In the genomic region with DNA sequence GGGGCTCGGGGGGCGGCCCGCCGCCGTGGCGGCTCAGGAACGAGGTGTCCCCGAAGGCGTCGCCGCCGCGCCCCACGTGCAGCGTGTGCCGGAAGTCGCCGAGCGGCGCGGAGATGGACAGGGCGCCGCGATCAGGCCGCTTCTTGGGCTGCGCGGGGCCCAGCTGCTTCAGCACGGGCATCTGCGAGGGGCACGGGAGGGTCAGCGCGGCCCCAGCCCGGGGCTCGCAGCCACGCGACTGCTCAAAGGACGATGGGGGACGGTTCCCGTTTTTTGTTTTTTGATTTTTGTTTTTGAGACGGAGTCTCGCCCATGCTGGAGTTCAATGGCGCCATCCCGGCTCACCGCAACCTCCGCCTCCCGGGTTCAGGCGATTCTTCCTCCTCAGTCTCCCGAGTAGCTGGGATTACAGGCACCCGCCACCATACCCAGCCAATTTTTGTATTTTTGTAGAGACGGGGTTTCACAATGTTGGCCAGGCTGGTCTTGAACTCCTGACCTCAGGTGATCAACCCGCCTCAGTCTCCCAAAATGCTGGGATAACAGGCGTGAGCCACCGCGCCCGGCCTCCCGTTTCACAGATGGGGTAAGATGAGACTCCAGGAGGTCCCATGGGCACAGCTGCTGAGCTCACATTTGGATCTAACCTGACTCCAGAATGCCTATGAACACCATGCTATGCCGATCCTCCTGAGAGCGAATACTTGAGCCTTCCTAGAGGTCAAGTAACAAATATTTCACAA, we compare ENCODE assay signal across 7 cellular contexts. TPM values are rescaled to one million over a fixed set of nuclear protein-coding genes. Genes with fewer than 3 reads are reported as not detected.
DNase-seq lines count a peak whose midpoint lies in the region; ATAC-seq lines count a peak whose summit lies in the region.
"Had no signal": no experiment of that assay in that cellular context is flagged by ENCODE, and none has a peak within 500 bp of the region (broad histone marks: within the 10 kb centered on the region; RNA-seq: fewer than 3 reads in every experiment).

No MANE protein-coding gene starts in this region.

- DNase-seq in D341Med (ENCODE audit: low spot score): peak; percentile 45
- no peak for DNase-seq in natural killer cell treated with Interleukin-12 subunit alpha and Interleukin-12 subunit beta and Interleukin-15 and Interleukin-18, amount 100 ng/mL, for 72 hours (ENCODE audit: low spot score)
- no peak for DNase-seq in putamen (ENCODE audit: low spot score)
- DNase-seq in activated gamma-delta T cell treated with Interleukin-2 at 50 U/mL for 16 hours: no peak

- no peaks in the 10 kb centered on the region for H3K9me3 Mint-ChIP-seq in activated naive CD8-positive, alpha-beta T cell (ENCODE audit: low read depth)
- H3K9me3 Mint-ChIP-seq in natural killer cell treated with Interleukin-12 subunit alpha and Interleukin-12 subunit beta and Interleukin-15 and Interleukin-18, amount 100 ng/mL, for 72 hours: no peaks in the 10 kb centered on the region

- H3K4me3 Mint-ChIP-seq in activated naive CD8-positive, alpha-beta T cell: peak overlapping the region; percentile 57
- peak overlapping the region; percentile 63 for H3K4me3 Mint-ChIP-seq in natural killer cell treated with Interleukin-12 subunit alpha and Interleukin-12 subunit beta and Interleukin-15 and Interleukin-18, amount 100 ng/mL, for 72 hours

- no peaks in the 10 kb centered on the region for H3K36me3 Mint-ChIP-seq in activated naive CD8-positive, alpha-beta T cell
- H3K36me3 Mint-ChIP-seq in natural killer cell treated with Interleukin-12 subunit alpha and Interleukin-12 subunit beta and Interleukin-15 and Interleukin-18, amount 100 ng/mL, for 72 hours: no peaks in the 10 kb centered on the region

- no peak for ATAC-seq in natural killer cell treated with Interleukin-12 subunit alpha and Interleukin-12 subunit beta and Interleukin-15 and Interleukin-18, amount 100 ng/mL, for 72 hours
- no peak for ATAC-seq in HG03442 (IDR thresholded peaks at IDR 0.05; ENCODE audit: unreplicated experiment)

- H3K4me1 Mint-ChIP-seq in activated naive CD8-positive, alpha-beta T cell (ENCODE audit: low read depth): peaks cover 22% of the 10 kb centered on the region
- H3K4me1 Mint-ChIP-seq in natural killer cell treated with Interleukin-12 subunit alpha and Interleukin-12 subunit beta and Interleukin-15 and Interleukin-18, amount 100 ng/mL, for 72 hours (ENCODE audit: low read depth in 2 of 2): peaks cover 21 to 30% of the 10 kb centered on the region in 2 donors

- peak overlapping the region; percentile 46 for H3K27ac Mint-ChIP-seq in activated naive CD8-positive, alpha-beta T cell
- H3K27ac Mint-ChIP-seq in natural killer cell treated with Interleukin-12 subunit alpha and Interleukin-12 subunit beta and Interleukin-15 and Interleukin-18, amount 100 ng/mL, for 72 hours: peak overlapping the region in 1 of 2 donors; percentile 50

- peaks cover 10% of the 10 kb centered on the region for H3K27me3 Mint-ChIP-seq in activated naive CD8-positive, alpha-beta T cell
- peaks cover 12 to 22% of the 10 kb centered on the region in 2 donors for H3K27me3 Mint-ChIP-seq in natural killer cell treated with Interleukin-12 subunit alpha and Interleukin-12 subunit beta and Interleukin-15 and Interleukin-18, amount 100 ng/mL, for 72 hours

RNA-seq across cellular contexts. Expression of a gene that starts 2.0 kb away (rescaled TPM):
- total RNA-seq in natural killer cell treated with Interleukin-12 subunit alpha and Interleukin-12 subunit beta and Interleukin-15 and Interleukin-18, amount 100 ng/mL, for 72 hours: 1 to 10 TPM; 6.0 to 9.9 TPM

RNA-seq across cellular contexts. Expression of a gene that starts 7.6 kb away (rescaled TPM):
- not detected for total RNA-seq in natural killer cell treated with Interleukin-12 subunit alpha and Interleukin-12 subunit beta and Interleukin-15 and Interleukin-18, amount 100 ng/mL, for 72 hours

RNA-seq across cellular contexts. Expression of a gene that starts 16.5 kb away (rescaled TPM):
- total RNA-seq in natural killer cell treated with Interleukin-12 subunit alpha and Interleukin-12 subunit beta and Interleukin-15 and Interleukin-18, amount 100 ng/mL, for 72 hours: 100 to 1,000 TPM; 205 to 292 TPM

RNA-seq across cellular contexts. Expression of a gene that starts 37.1 kb away (rescaled TPM):
- total RNA-seq in natural killer cell treated with Interleukin-12 subunit alpha and Interleukin-12 subunit beta and Interleukin-15 and Interleukin-18, amount 100 ng/mL, for 72 hours: 10 to 100 TPM; 18.4 to 48.0 TPM
- total RNA-seq: endothelial cell of umbilical vein had no signal

RNA-seq across cellular contexts. Expression of a gene that starts 50.3 kb away (rescaled TPM):
- under 1 TPM; 0.31 to 0.73 TPM for total RNA-seq in natural killer cell treated with Interleukin-12 subunit alpha and Interleukin-12 subunit beta and Interleukin-15 and Interleukin-18, amount 100 ng/mL, for 72 hours
- total RNA-seq: endothelial cell of umbilical vein had no signal
